In the genomic region with DNA sequence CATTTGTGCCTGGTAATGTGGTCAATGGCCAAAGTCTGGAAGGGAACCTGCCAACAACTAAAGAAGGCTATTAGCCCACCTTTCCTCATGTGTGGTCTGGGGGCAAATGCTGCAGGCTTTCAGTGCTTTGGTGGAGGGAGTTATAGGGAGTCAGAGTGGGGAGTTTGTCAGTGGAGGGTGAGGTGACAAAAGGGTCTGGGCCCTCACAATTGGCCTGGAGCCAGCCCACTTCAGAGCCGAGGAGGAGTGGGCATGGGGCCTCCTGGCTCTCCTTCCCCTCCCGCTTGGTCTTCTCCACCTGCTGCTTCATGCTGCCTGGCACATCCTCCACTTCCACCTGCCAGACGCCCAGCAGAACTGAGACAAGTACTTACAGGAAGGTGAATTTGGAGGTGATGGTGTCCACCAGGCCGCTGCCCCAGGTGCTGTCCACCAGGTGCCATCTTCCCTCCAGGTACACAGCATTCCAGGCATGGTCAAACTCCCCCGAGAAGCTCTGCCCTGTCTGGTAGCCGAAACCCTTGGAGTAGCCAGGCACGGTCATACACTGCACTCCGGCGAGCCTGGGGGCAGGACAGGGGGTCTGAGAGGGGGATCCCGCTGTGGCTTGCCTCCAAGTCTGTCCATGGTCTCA, we compare ENCODE assay signal across 22 cellular contexts. TPM values are rescaled to one million over a fixed set of nuclear protein-coding genes. Genes with fewer than 3 reads are reported as not detected.
"Had no signal": no experiment of that assay in that cellular context is flagged by ENCODE, and none has a peak within 500 bp of the region (broad histone marks: within the 10 kb centered on the region; RNA-seq: fewer than 3 reads in every experiment).

No MANE protein-coding gene starts in this region.

- H3K4me1 Mint-ChIP-seq: activated CD4-positive, alpha-beta T cell treated with anti-CD3 and anti-CD28 coated beads for 36 hours; stimulated activated effector memory CD8-positive, alpha-beta T cell treated with anti-CD3 and anti-CD28 coated beads, Interleukin-12 subunit alpha, Interleukin-12 subunit beta, amount 100 ng/mL, for 72 hours; WTC11 had no signal

- H3K4me3 Mint-ChIP-seq: activated CD4-positive, alpha-beta T cell treated with anti-CD3 and anti-CD28 coated beads for 36 hours; memory B cell; neural crest cell; stimulated activated effector memory CD8-positive, alpha-beta T cell treated with anti-CD3 and anti-CD28 coated beads, Interleukin-12 subunit alpha, Interleukin-12 subunit beta, amount 100 ng/mL, for 72 hours; T-helper 2 cell treated with Interferon-gamma antibody and Interleukin-4, amounts not matched to agents 5 μg/mL and 100 μg/mL, for 36 hours; WTC11 had no signal

- ATAC-seq: activated CD4-positive, alpha-beta T cell treated with anti-CD3 and anti-CD28 coated beads for 36 hours; esophagus mucosa; stimulated activated effector memory CD8-positive, alpha-beta T cell treated with anti-CD3 and anti-CD28 coated beads, Interleukin-12 subunit alpha, Interleukin-12 subunit beta, amount 100 ng/mL, for 72 hours; WTC11 had no signal

- H3K36me3 ChIP-seq: brain microvascular endothelial cell, ovary, sigmoid colon, upper lobe of left lung had no signal

- H3K4me3 ChIP-seq: heart right ventricle, ovary, sigmoid colon, testis, upper lobe of left lung had no signal

- H3K36me3 Mint-ChIP-seq: memory B cell; stimulated activated effector memory CD8-positive, alpha-beta T cell treated with anti-CD3 and anti-CD28 coated beads, Interleukin-12 subunit alpha, Interleukin-12 subunit beta, amount 100 ng/mL, for 72 hours; WTC11 had no signal

- H3K9me3 ChIP-seq: heart right ventricle, ovary, sigmoid colon, testis, upper lobe of left lung had no signal

- DNase-seq: activated CD4-positive, alpha-beta T cell treated with anti-CD3 and anti-CD28 coated beads for 36 hours; activated CD4-positive, alpha-beta T cell treated with anti-CD3 and anti-CD28 coated beads, Interleukin-2, amount 50 U/mL, for 48 hours; activated naive CD4-positive, alpha-beta T cell treated with Interleukin-2 at 50 U/mL for 16 hours; activated T-cell treated with anti-CD3 and anti-CD28 coated beads, Interleukin-2, amount 50 U/mL, for 1 hour; brain microvascular endothelial cell; central memory CD4-positive, alpha-beta T cell; cortex of kidney; effector CD4-positive, alpha-beta T cell; heart right ventricle; ovary; sigmoid colon; stimulated activated CD4-positive, alpha-beta T cell treated with anti-CD3 and anti-CD28 coated beads, Interleukin-4, amount 100 ng/mL, for 24 hours; testis; upper lobe of left lung had no signal

- H3K9me3 Mint-ChIP-seq: activated T-helper 2 cell treated with anti-CD3 and anti-CD28 coated beads, Interferon-gamma antibody, Interleukin-2, Interleukin-4, amounts not matched to agents 10 μg/mL and 5 μg/mL and 100 μg/mL, durations not matched to agents 14 hours and 24 hours and 36 hours; memory B cell; neural crest cell; stimulated activated effector memory CD8-positive, alpha-beta T cell treated with anti-CD3 and anti-CD28 coated beads, Interleukin-12 subunit alpha, Interleukin-12 subunit beta, amount 100 ng/mL, for 72 hours; T-helper 2 cell treated with Interferon-gamma antibody and Interleukin-4, amounts not matched to agents 5 μg/mL and 100 μg/mL, for 36 hours; WTC11 had no signal

- H3K27me3 ChIP-seq: brain microvascular endothelial cell, heart right ventricle, ovary, sigmoid colon, testis, upper lobe of left lung had no signal

- H3K27ac Mint-ChIP-seq: activated CD4-positive, alpha-beta T cell treated with anti-CD3 and anti-CD28 coated beads for 36 hours; activated T-helper 2 cell treated with anti-CD3 and anti-CD28 coated beads, Interferon-gamma antibody, Interleukin-2, Interleukin-4, amounts not matched to agents 10 μg/mL and 5 μg/mL and 100 μg/mL, durations not matched to agents 14 hours and 24 hours and 36 hours; memory B cell; stimulated activated effector memory CD8-positive, alpha-beta T cell treated with anti-CD3 and anti-CD28 coated beads, Interleukin-12 subunit alpha, Interleukin-12 subunit beta, amount 100 ng/mL, for 72 hours; T-helper 2 cell treated with Interferon-gamma antibody and Interleukin-4, amounts not matched to agents 5 μg/mL and 100 μg/mL, for 36 hours; WTC11 had no signal

- H3K27ac ChIP-seq: brain microvascular endothelial cell, heart right ventricle, ovary, sigmoid colon, testis, upper lobe of left lung had no signal

- H3K4me1 ChIP-seq: sigmoid colon, testis had no signal

RNA-seq across cellular contexts. Expression of gene KY, which starts 40.9 kb away (rescaled TPM):
- total RNA-seq: activated CD4-positive, alpha-beta T cell treated with anti-CD3 and anti-CD28 coated beads for 36 hours; activated T-helper 2 cell treated with anti-CD3 and anti-CD28 coated beads, Interferon-gamma antibody, Interleukin-2, Interleukin-4, amounts not matched to agents 10 μg/mL and 5 μg/mL and 100 μg/mL, durations not matched to agents 14 hours and 24 hours and 36 hours; esophagus mucosa; WTC11 had no signal
- polyA plus RNA-seq: liver had no signal
